8 cellular contexts compared by ENCODE assay signal in the genomic region with DNA sequence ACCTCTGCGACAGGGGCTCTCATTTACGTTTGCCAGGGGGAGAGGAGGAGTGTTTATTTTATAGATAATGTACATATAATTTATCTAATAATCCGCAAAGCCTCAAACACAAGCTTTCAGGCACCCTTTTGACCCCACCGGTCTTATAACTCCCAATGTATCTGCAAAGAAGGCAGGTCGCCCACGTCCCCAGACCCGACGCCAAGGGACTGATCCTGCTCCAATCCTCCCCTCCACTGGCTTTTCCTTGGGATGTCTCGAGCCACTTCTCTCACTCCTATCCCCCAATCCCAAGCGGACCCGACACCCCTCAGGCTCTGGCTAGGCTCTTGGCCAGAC. TPM values are rescaled to one million over a fixed set of nuclear protein-coding genes. Genes with fewer than 3 reads are reported as not detected.
DNase-seq lines count a peak whose midpoint lies in the region; ATAC-seq and TF ChIP-seq lines count a peak whose summit lies in the region.

No MANE protein-coding gene starts in this region.

- in situ Hi-C loops in GM13976 (cut with MboI; ENCODE audit: low sequenced_read_pairs, unreplicated experiment): no loop called here

- H3K27me3 Mint-ChIP-seq in activated T-cell treated with anti-CD3 and anti-CD28 coated beads, Interleukin-2, amount 50 U/mL, for 4 hours (ENCODE audit: low read depth): no peaks in the 10 kb centered on the region

- H3K9me3 ChIP-seq in iPS-18c (ENCODE audit: control insufficient read depth, insufficient read depth, low read length): no peaks in the 10 kb centered on the region
- no peaks in the 10 kb centered on the region for H3K9me3 ChIP-seq in suprapubic skin

- peaks cover 15% of the 10 kb centered on the region for H3K36me3 Mint-ChIP-seq in activated T-cell treated with anti-CD3 and anti-CD28 coated beads, Interleukin-2, amount 50 U/mL, for 4 hours (ENCODE audit: insufficient read depth)

- TF ChIP-seq POLR2A in suprapubic skin (IDR thresholded peaks at IDR 0.05): no peak

- no peak for DNase-seq in activated T-cell treated with anti-CD3 and anti-CD28 coated beads, Interleukin-2, amount 50 U/mL, for 4 hours
- no peak for DNase-seq in suprapubic skin (ENCODE audit: low spot score in 2 of 2)
- DNase-seq in EL: no peak
- DNase-seq in GM13976 (ENCODE audit: low spot score): no peak
- no peak for DNase-seq in KG1 (lab: John Stamatoyannopoulos, UW)

- under 1% methylated on average over 11 of the region's 11 CpGs for WGBS in suprapubic skin

- no peak for TF ChIP-seq CTCF in C4-2B (conservative IDR thresholded peaks at IDR 0.05)
- TF ChIP-seq CTCF in suprapubic skin (IDR thresholded peaks at IDR 0.05): no peak
- no peak for TF ChIP-seq CTCF in GM13976 (IDR thresholded peaks at IDR 0.05; ENCODE audit: borderline replicate concordance, control extremely low read depth, extremely low read depth, insufficient read depth, missing control alignments)

- peak overlapping the region; percentile 98 for H3K4me3 Mint-ChIP-seq in activated T-cell treated with anti-CD3 and anti-CD28 coated beads, Interleukin-2, amount 50 U/mL, for 4 hours

- peaks cover 29% of the 10 kb centered on the region for H3K4me1 ChIP-seq in suprapubic skin

- H3K9me3 Mint-ChIP-seq in activated T-cell treated with anti-CD3 and anti-CD28 coated beads, Interleukin-2, amount 50 U/mL, for 4 hours: no peaks in the 10 kb centered on the region

- peak overlapping the region; percentile 82 for H3K27ac ChIP-seq in C4-2B
- H3K27ac ChIP-seq in suprapubic skin: peak overlapping the region; percentile 86

- no peak for TF ChIP-seq EP300 in suprapubic skin (IDR thresholded peaks at IDR 0.05)

- H3K4me3 ChIP-seq in iPS-18c (ENCODE audit: insufficient read depth, low read depth, low read length) (peak overlapping the region; percentile 97), suprapubic skin (peak overlapping the region; percentile 94)

- peaks cover 21% of the 10 kb centered on the region for H3K36me3 ChIP-seq in suprapubic skin

- ATAC-seq in HG02763 (IDR thresholded peaks at IDR 0.05; ENCODE audit: unreplicated experiment): peak; percentile 2
- ATAC-seq in activated T-cell treated with anti-CD3 and anti-CD28 coated beads, Interleukin-2, amount 50 U/mL, for 4 hours: peak; percentile 7

- H3K4me1 Mint-ChIP-seq in activated T-cell treated with anti-CD3 and anti-CD28 coated beads, Interleukin-2, amount 50 U/mL, for 4 hours (ENCODE audit: low read depth): peaks cover 35% of the 10 kb centered on the region

- no peaks in the 10 kb centered on the region for H3K27me3 ChIP-seq in suprapubic skin

RNA-seq across cellular contexts. Expression of gene DCP1A, which starts 0.5 kb away (rescaled TPM):
- 10 to 100 TPM; 53.6 to 62.8 (median 61.5) TPM for total RNA-seq in activated T-cell treated with anti-CD3 and anti-CD28 coated beads, Interleukin-2, amount 50 U/mL, for 4 hours
- total RNA-seq in suprapubic skin: 10 to 100 TPM; 18.0 to 30.1 (median 22.8) TPM
